ENCODE assay signal across 8 cellular contexts in the genomic region with DNA sequence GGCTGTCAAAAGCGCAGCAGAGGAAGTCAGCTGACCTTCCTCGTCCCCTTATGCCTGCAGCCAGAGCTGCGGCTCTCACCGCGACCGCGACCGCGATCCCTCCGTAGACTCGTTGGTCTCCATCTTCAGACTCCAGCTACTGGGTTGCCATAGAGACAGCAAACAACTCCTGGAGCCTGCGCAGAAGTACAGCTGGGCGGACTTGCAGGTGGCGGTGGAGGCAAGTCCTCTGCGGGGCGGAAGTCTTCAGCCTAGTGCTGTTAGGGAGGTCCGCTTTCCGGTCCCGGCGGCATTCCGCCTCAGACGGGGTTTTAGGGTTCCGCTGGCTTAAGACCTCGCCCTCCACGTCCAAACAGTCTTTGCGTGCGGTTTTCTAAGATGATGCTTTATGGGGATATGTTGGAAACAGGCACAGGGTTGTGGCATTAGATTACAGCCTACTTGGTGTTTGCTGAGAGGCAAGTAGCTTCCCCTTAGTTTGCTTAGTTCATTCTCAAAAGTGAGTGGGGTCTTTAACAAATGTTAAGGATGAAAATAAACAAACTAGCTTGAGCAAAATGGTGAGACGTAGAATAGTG. TPM values are rescaled to one million over a fixed set of nuclear protein-coding genes. Genes with fewer than 3 reads are reported as not detected.
DNase-seq lines count a peak whose midpoint lies in the region; TF ChIP-seq lines count a peak whose summit lies in the region.

A gene with protein sequence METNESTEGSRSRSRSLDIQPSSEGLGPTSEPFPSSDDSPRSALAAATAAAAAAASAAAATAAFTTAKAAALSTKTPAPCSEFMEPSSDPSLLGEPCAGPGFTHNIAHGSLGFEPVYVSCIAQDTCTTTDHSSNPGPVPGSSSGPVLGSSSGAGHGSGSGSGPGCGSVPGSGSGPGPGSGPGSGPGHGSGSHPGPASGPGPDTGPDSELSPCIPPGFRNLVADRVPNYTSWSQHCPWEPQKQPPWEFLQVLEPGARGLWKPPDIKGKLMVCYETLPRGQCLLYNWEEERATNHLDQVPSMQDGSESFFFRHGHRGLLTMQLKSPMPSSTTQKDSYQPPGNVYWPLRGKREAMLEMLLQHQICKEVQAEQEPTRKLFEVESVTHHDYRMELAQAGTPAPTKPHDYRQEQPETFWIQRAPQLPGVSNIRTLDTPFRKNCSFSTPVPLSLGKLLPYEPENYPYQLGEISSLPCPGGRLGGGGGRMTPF (minus strand): TSS at position 238 of the 578 bp plus-strand sequence. CDS start 115 bp downstream, at position 123.

- H3K27ac Mint-ChIP-seq in endothelial cell (ENCODE audit: unreplicated experiment) (peak within 1 kb of the TSS; percentile 84), mesothelial cell of epicardium (peak within 1 kb of the TSS; percentile 92)

- H3K36me3 Mint-ChIP-seq in endothelial cell (ENCODE audit: low read depth, unreplicated experiment) (peaks cover 4% of the 10 kb centered on the region), mesothelial cell of epicardium (peaks cover 3% of the 10 kb centered on the region)

- peak within 1 kb of the TSS; percentile 43 for H3K4me3 Mint-ChIP-seq in endothelial cell (ENCODE audit: unreplicated experiment)
- H3K4me3 Mint-ChIP-seq in mesothelial cell of epicardium = peak within 1 kb of the TSS; percentile 84

- peak; percentile 98 for DNase-seq in CMK (ENCODE audit: low read depth)
- peak; percentile 93 for DNase-seq in GM20000 (ENCODE audit: low spot score)
- peak; percentile 70 for DNase-seq in HS-5 (ENCODE audit: low read depth)
- peak; percentile 89 for DNase-seq in NK-92 (lab: John Stamatoyannopoulos, UW; ENCODE audit: unreplicated experiment)
- DNase-seq in activated CD8-positive, alpha-beta memory T cell treated with anti-CD3 and anti-CD28 coated beads, Interleukin-2, amount 50 U/mL, for 24 hours (ENCODE audit: extremely low read depth) = peak; percentile 91
- peak; percentile 79 for DNase-seq in endothelial cell (ENCODE audit: low spot score)
- peak; percentile 66 to 86 for DNase-seq in mesothelial cell of epicardium (ENCODE audit: low spot score in 2 of 2, unreplicated experiment in 2 of 2)
- peak; percentile 82 to 91 for DNase-seq in stimulated activated CD8-positive, alpha-beta memory T cell treated with anti-CD3 and anti-CD28 coated beads, Interleukin-15, amount 100 ng/mL, for 4 hours (ENCODE audit: low read depth in 2 of 2)

- no peak for TF ChIP-seq CTCF in GM20000 (IDR thresholded peaks at IDR 0.05; ENCODE audit: extremely low read depth, missing control alignments)
- no peak for TF ChIP-seq CTCF in endothelial cell (IDR thresholded peaks at IDR 0.05; ENCODE audit: unreplicated experiment)
- TF ChIP-seq CTCF in mesothelial cell of epicardium (IDR thresholded peaks at IDR 0.05; ENCODE audit: unreplicated experiment) = no peak

- H3K27me3 Mint-ChIP-seq in endothelial cell (ENCODE audit: unreplicated experiment) (peaks cover 15% of the 10 kb centered on the region), mesothelial cell of epicardium (ENCODE audit: low read depth) (no peaks in the 10 kb centered on the region)

- H3K4me1 Mint-ChIP-seq in endothelial cell (ENCODE audit: unreplicated experiment) = peaks cover 35% of the 10 kb centered on the region
- peaks cover 29% of the 10 kb centered on the region for H3K4me1 Mint-ChIP-seq in mesothelial cell of epicardium

- H3K9me3 Mint-ChIP-seq in endothelial cell (ENCODE audit: unreplicated experiment) (no peaks in the 10 kb centered on the region), mesothelial cell of epicardium (no peaks in the 10 kb centered on the region)

RNA-seq across cellular contexts. Expression of the gene that starts here (rescaled TPM):
- 0.59 TPM for total RNA-seq in endothelial cell (ENCODE audit: unreplicated experiment)
- total RNA-seq in mesothelial cell of epicardium = 0.89 to 1.6 TPM (median 1.4 TPM) in 3 replicates

Comparison
In these comparisons a context has a peak if more than half of its experiments do, and no peak if none do; other contexts are left out.
1. Peak in every context shown above with its lines: DNase-seq.
2. Peak in DNase-seq in endothelial cell; RNA of the gene not detected or under 1 TPM.